Comparison of ENCODE assay signal across 22 cellular contexts in the genomic region with DNA sequence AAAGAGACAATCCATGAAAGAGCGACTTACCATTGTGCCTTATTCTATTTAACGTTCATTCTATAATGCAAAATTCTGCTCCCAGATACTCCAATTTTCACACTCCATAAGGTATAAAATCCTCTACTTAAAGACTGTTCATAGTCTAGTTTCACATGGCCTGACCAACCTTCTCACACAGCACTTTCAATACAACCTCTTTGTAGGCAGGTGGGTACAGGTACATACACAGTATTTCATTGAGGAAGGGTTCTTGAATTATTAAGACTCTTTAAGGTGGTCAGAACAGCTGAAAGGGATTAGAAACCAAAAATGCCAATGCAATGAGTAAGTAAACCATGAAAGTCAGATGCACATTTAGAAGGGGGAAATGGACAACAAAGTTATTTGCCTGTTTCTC.
"Had no signal": no experiment of that assay in that cellular context is flagged by ENCODE, and none has a peak within 500 bp of the region (broad histone marks: within the 10 kb centered on the region; RNA-seq: fewer than 3 reads in every experiment).

No MANE protein-coding gene starts in this region.

- DNase-seq: IMR-90, KG1, MV-4-11, NCI-H1048, NCI-H1105, NCI-H1417, NCI-H1436 treated with DMSO at 0.1 percent for 48 hours, NCI-H1694, NCI-H187 treated with DMSO at 0.1 percent for 48 hours, NCI-H2029 treated with DMSO at 0.1 percent for 48 hours, NCI-H2107, NCI-H2227 treated with DMSO at 0.1 percent for 48 hours, NCI-H524, NCI-H526 treated with DMSO at 0.1 percent for 48 hours, NCI-H748 treated with DMSO at 0.1 percent for 48 hours, PC-3, SHP77 treated with DMSO at 0.1 percent for 48 hours, SJCRH30 had no signal

- H3K4me1 ChIP-seq: SJCRH30 had no signal

- H3K27me3 ChIP-seq: SJCRH30 had no signal

- H3K36me3 ChIP-seq: SJCRH30 had no signal

- H3K4me3 ChIP-seq: SJCRH30 had no signal

- H3K27ac ChIP-seq: SJCRH30 had no signal

- ATAC-seq: HepG2, Panc1, PC-3, Right ventricle myocardium inferior, SK-N-SH treated with all-trans-retinoic acid at 6 μM for 48 hours had no signal
